8 cellular contexts compared by ENCODE assay signal in genomic region chr3:32502944-32503286, GRCh38. TPM values are rescaled to one million over a fixed set of nuclear protein-coding genes. Genes with fewer than 3 reads are reported as not detected.
DNase-seq lines count a peak whose midpoint lies in the region; ATAC-seq and TF ChIP-seq lines count a peak whose summit lies in the region.

No MANE protein-coding gene starts in this region.

- H3K4me1 Mint-ChIP-seq in T-helper 2 cell treated with Interferon-gamma antibody and Interleukin-4, amounts not matched to agents 5 μg/mL and 100 μg/mL, for 36 hours (ENCODE audit: low read depth) = peaks cover 29% of the 10 kb centered on the region

- no peaks in the 10 kb centered on the region for H3K9me3 Mint-ChIP-seq in T-helper 2 cell treated with Interferon-gamma antibody and Interleukin-4, amounts not matched to agents 5 μg/mL and 100 μg/mL, for 36 hours

- TF ChIP-seq CTCF in RWPE2 (IDR thresholded peaks at IDR 0.05; ENCODE audit: poor library complexity, severe bottlenecking) (no peak), gastroesophageal sphincter (IDR thresholded peaks at IDR 0.05) (no peak), stomach (IDR thresholded peaks at IDR 0.05) (no peak)

- peak overlapping the region; percentile 78 for H3K27ac Mint-ChIP-seq in T-helper 2 cell treated with Interferon-gamma antibody and Interleukin-4, amounts not matched to agents 5 μg/mL and 100 μg/mL, for 36 hours

- peak overlapping the region; percentile 71 for H3K4me3 ChIP-seq in RWPE2 (ENCODE audit: severe bottlenecking)
- peak overlapping the region; percentile 52 to 81 for H3K4me3 ChIP-seq in gastroesophageal sphincter
- peak overlapping the region; percentile 58 to 98 (median 93) for H3K4me3 ChIP-seq in stomach

- H3K27me3 ChIP-seq in RWPE2 (ENCODE audit: insufficient read depth, poor library complexity, severe bottlenecking) (no peaks in the 10 kb centered on the region), gastroesophageal sphincter (no peaks in the 10 kb centered on the region), stomach (no peaks in the 10 kb centered on the region)

- H3K36me3 ChIP-seq in RWPE2 (ENCODE audit: low read depth) (no peaks in the 10 kb centered on the region), gastroesophageal sphincter (no peaks in the 10 kb centered on the region), stomach (no peaks in the 10 kb centered on the region)

- ATAC-seq in RWPE2 (ENCODE audit: low read depth) = no peak
- ATAC-seq in gastroesophageal sphincter = no peak
- ATAC-seq in HG03039 (IDR thresholded peaks at IDR 0.05; ENCODE audit: unreplicated experiment) = no peak

- peak overlapping the region; percentile 99 for H3K4me3 Mint-ChIP-seq in T-helper 2 cell treated with Interferon-gamma antibody and Interleukin-4, amounts not matched to agents 5 μg/mL and 100 μg/mL, for 36 hours

- H3K27me3 Mint-ChIP-seq in T-helper 2 cell treated with Interferon-gamma antibody and Interleukin-4, amounts not matched to agents 5 μg/mL and 100 μg/mL, for 36 hours (ENCODE audit: low read depth) = no peaks in the 10 kb centered on the region

- TF ChIP-seq EP300 in gastroesophageal sphincter (IDR thresholded peaks at IDR 0.05) = no peak
- TF ChIP-seq EP300 in stomach (IDR thresholded peaks at IDR 0.05) = no peak

- WGBS in gastroesophageal sphincter (ENCODE audit: low coverage in 1 of 2), 2 donors = 0 to 6% methylated on average over 3 to 5 of the region's 6 CpGs
- WGBS in stomach, 5 donors = 0 to 2% (median 1%) methylated on average over 6 of the region's 6 CpGs

- intact Hi-C loops in stomach (cut with DNase I; ENCODE audit: low total_unique reads) = no loop called here

- TF ChIP-seq POLR2A in gastroesophageal sphincter (IDR thresholded peaks at IDR 0.05) = no peak
- TF ChIP-seq POLR2A in stomach (IDR thresholded peaks at IDR 0.05) = no peak

- H3K27ac ChIP-seq in RWPE2 (ENCODE audit: poor library complexity, severe bottlenecking) = peak overlapping the region; percentile 59
- H3K27ac ChIP-seq in gastroesophageal sphincter = peak overlapping the region; percentile 74 to 98 (median 96)
- peak overlapping the region; percentile 97 to 99 (median 98) for H3K27ac ChIP-seq in stomach

- H3K9me3 ChIP-seq in RWPE2 (ENCODE audit: severe bottlenecking) (no peaks in the 10 kb centered on the region), gastroesophageal sphincter (no peaks in the 10 kb centered on the region), stomach (no peaks in the 10 kb centered on the region)

- H3K4me1 ChIP-seq in RWPE2 (ENCODE audit: insufficient read depth, poor library complexity, severe bottlenecking) = no peaks in the 10 kb centered on the region
- peaks cover 0 to 29% (median 0%) of the 10 kb centered on the region in 3 donors for H3K4me1 ChIP-seq in gastroesophageal sphincter
- H3K4me1 ChIP-seq in stomach = peaks cover 14 to 51% (median 26%) of the 10 kb centered on the region in 4 donors

- no peak for DNase-seq in T-helper 2 cell treated with Interferon-gamma antibody and Interleukin-4, amounts not matched to agents 5 μg/mL and 100 μg/mL, for 36 hours (ENCODE audit: low spot score)
- DNase-seq in T-helper 2 cell = no peak
- DNase-seq in RWPE2 (ENCODE audit: low spot score) = no peak
- no peak for DNase-seq in stomach
- DNase-seq in NOMO-1 treated with dmso at 0.1 percent for 144 hours (lab: John Stamatoyannopoulos, UW; ENCODE audit: unreplicated experiment) = no peak
- no peak for DNase-seq in DMS114 treated with DMSO at 0.1 percent for 48 hours (lab: John Stamatoyannopoulos, UW; ENCODE audit: unreplicated experiment)

- H3K36me3 Mint-ChIP-seq in T-helper 2 cell treated with Interferon-gamma antibody and Interleukin-4, amounts not matched to agents 5 μg/mL and 100 μg/mL, for 36 hours (ENCODE audit: low read depth) = peaks cover 12% of the 10 kb centered on the region

RNA-seq across cellular contexts. Expression of gene CMTM6, which starts 0.3 kb away (rescaled TPM):
- total RNA-seq in gastroesophageal sphincter = 10 to 100 TPM; 38.8 to 64.0 (median 55.5) TPM
- 100 to 1,000 TPM in 1 of 5 donors, 10 to 100 TPM in 3, 1 to 10 TPM in 1; 5.8 to 133 (median 21.4) TPM for total RNA-seq in stomach
- polyA plus RNA-seq in stomach = 10 to 100 TPM; 12.5 to 17.1 (median 13.2) TPM
